In genomic region chr3:89682556-89682955, GRCh38 we compare ENCODE assay signal across 24 cellular contexts.
"Had no signal": no experiment of that assay in that cellular context is flagged by ENCODE, and none has a peak within 500 bp of the region (broad histone marks: within the 10 kb centered on the region; RNA-seq: fewer than 3 reads in every experiment).

No MANE protein-coding gene starts in this region.

- H3K27me3 Mint-ChIP-seq: activated CD4-positive, alpha-beta memory T cell treated with anti-CD3 and anti-CD28 coated beads, Interleukin-2, amount 10 ng/mL, durations not matched to agents 7 days and 5 days; activated CD4-positive, alpha-beta T cell treated with anti-CD3 and anti-CD28 coated beads for 36 hours; activated naive CD4-positive, alpha-beta T cell treated with anti-CD3 and anti-CD28 coated beads, Interleukin-2, amount 10 ng/mL, durations not matched to agents 7 days and 5 days; activated naive CD8-positive, alpha-beta T cell treated with anti-CD3 and anti-CD28 coated beads for 36 hours; activated T-helper 17 cell treated with anti-CD3 and anti-CD28 coated beads, Interleukin-2, amount 50 U/mL, for 72 hours had no signal

- H3K4me1 Mint-ChIP-seq: activated CD4-positive, alpha-beta memory T cell treated with anti-CD3 and anti-CD28 coated beads, Interleukin-2, amount 10 ng/mL, durations not matched to agents 7 days and 5 days; activated CD4-positive, alpha-beta T cell treated with anti-CD3 and anti-CD28 coated beads for 36 hours; activated naive CD4-positive, alpha-beta T cell treated with anti-CD3 and anti-CD28 coated beads, Interleukin-2, amount 10 ng/mL, durations not matched to agents 7 days and 5 days; activated naive CD8-positive, alpha-beta T cell treated with anti-CD3 and anti-CD28 coated beads for 36 hours; activated T-helper 17 cell treated with anti-CD3 and anti-CD28 coated beads, Interleukin-2, amount 50 U/mL, for 72 hours had no signal

- H3K4me3 Mint-ChIP-seq: activated CD4-positive, alpha-beta memory T cell treated with anti-CD3 and anti-CD28 coated beads, Interleukin-2, amount 10 ng/mL, durations not matched to agents 7 days and 5 days; activated CD4-positive, alpha-beta T cell treated with anti-CD3 and anti-CD28 coated beads for 36 hours; activated naive CD4-positive, alpha-beta T cell treated with anti-CD3 and anti-CD28 coated beads, Interleukin-2, amount 10 ng/mL, durations not matched to agents 7 days and 5 days; activated naive CD8-positive, alpha-beta T cell treated with anti-CD3 and anti-CD28 coated beads for 36 hours; activated T-helper 17 cell treated with anti-CD3 and anti-CD28 coated beads, Interleukin-2, amount 50 U/mL, for 72 hours had no signal

- H3K36me3 Mint-ChIP-seq: activated naive CD4-positive, alpha-beta T cell treated with anti-CD3 and anti-CD28 coated beads, Interleukin-2, amount 10 ng/mL, durations not matched to agents 7 days and 5 days; activated naive CD8-positive, alpha-beta T cell treated with anti-CD3 and anti-CD28 coated beads for 36 hours had no signal

- DNase-seq: activated CD4-positive, alpha-beta memory T cell treated with anti-CD3 and anti-CD28 coated beads, Interleukin-2, amount 10 ng/mL, durations not matched to agents 7 days and 5 days; activated CD4-positive, alpha-beta T cell treated with anti-CD3 and anti-CD28 coated beads for 36 hours; activated CD4-positive, alpha-beta T cell treated with anti-CD3 and anti-CD28 coated beads, Interleukin-2, amount 50 U/mL, for 1 hour; activated gamma-delta T cell; activated naive CD4-positive, alpha-beta T cell treated with anti-CD3 and anti-CD28 coated beads, Interleukin-2, amount 10 ng/mL, durations not matched to agents 7 days and 5 days; activated naive CD8-positive, alpha-beta T cell treated with anti-CD3 and anti-CD28 coated beads for 36 hours; activated T-cell treated with anti-CD3 and anti-CD28 coated beads for 4 hours; activated T-cell treated with anti-CD3 and anti-CD28 coated beads, Interleukin-2, amount 50 U/mL, for 48 hours; brain microvascular endothelial cell; cerebellar nuclear complex; MG63; MV-4-11; NCI-H1092 treated with DMSO at 0.1 percent for 48 hours; NCI-H1417 treated with DMSO at 0.1 percent for 48 hours; NCI-H1694; NCI-H2029; NCI-H345; NCI-H510A; NCI-H526 treated with DMSO at 0.1 percent for 48 hours; RPMI8226; SK-N-SH; T-helper 1 cell had no signal

- ATAC-seq: activated CD4-positive, alpha-beta T cell treated with anti-CD3 and anti-CD28 coated beads for 36 hours; activated T-helper 17 cell treated with anti-CD3 and anti-CD28 coated beads, Interleukin-2, amount 50 U/mL, for 72 hours; Right ventricle myocardium inferior had no signal

- H3K27ac Mint-ChIP-seq: activated CD4-positive, alpha-beta memory T cell treated with anti-CD3 and anti-CD28 coated beads, Interleukin-2, amount 10 ng/mL, durations not matched to agents 7 days and 5 days; activated CD4-positive, alpha-beta T cell treated with anti-CD3 and anti-CD28 coated beads for 36 hours; activated naive CD4-positive, alpha-beta T cell treated with anti-CD3 and anti-CD28 coated beads, Interleukin-2, amount 10 ng/mL, durations not matched to agents 7 days and 5 days; activated naive CD8-positive, alpha-beta T cell treated with anti-CD3 and anti-CD28 coated beads for 36 hours; activated T-helper 17 cell treated with anti-CD3 and anti-CD28 coated beads, Interleukin-2, amount 50 U/mL, for 72 hours had no signal
